Comparison of ENCODE assay signal across 8 cellular contexts in genomic region chr14:94026173-94026885, GRCh38. TPM values are rescaled to one million over a fixed set of nuclear protein-coding genes. Genes with fewer than 3 reads are reported as not detected.
A peak's percentile ranks its signal among the peaks of the same experiment; 100 is the strongest.
DNase-seq lines count a peak whose midpoint lies in the region; ATAC-seq and TF ChIP-seq lines count a peak whose summit lies in the region.

TSS of gene OTUB2 (plus strand) at chr14:94026340. CDS start at chr14:94026538, 198 bp downstream.

- H3K36me3 Mint-ChIP-seq in endothelial cell (ENCODE audit: low read depth, unreplicated experiment): no peaks in the 10 kb centered on the region

- H3K9me3 Mint-ChIP-seq in endothelial cell (ENCODE audit: unreplicated experiment): no peaks in the 10 kb centered on the region

- no peak within 1 kb of the TSS for H3K27ac ChIP-seq in mesodermal cell (ENCODE audit: low read depth, low read length, severe bottlenecking)

- H3K4me3 ChIP-seq in mesodermal cell (ENCODE audit: extremely low read depth, insufficient read depth, low read length, poor library complexity, severe bottlenecking): peak within 1 kb of the TSS; percentile 69

- peak within 1 kb of the TSS; percentile 86 for H3K4me3 Mint-ChIP-seq in endothelial cell (ENCODE audit: unreplicated experiment)

- no peaks in the 10 kb centered on the region for H3K36me3 ChIP-seq in mesodermal cell (ENCODE audit: control insufficient read depth, insufficient read depth, low read length)

- no peak within 1 kb of the TSS for H3K27ac Mint-ChIP-seq in endothelial cell (ENCODE audit: unreplicated experiment)

- H3K9me3 ChIP-seq in mesodermal cell (ENCODE audit: control insufficient read depth, low read length): no peaks in the 10 kb centered on the region

- TF ChIP-seq CTCF in endothelial cell (IDR thresholded peaks at IDR 0.05; ENCODE audit: unreplicated experiment): no peak

- 1 to 2% methylated on average over 21 to 56 of the region's 74 CpGs for WGBS in mesodermal cell (ENCODE audit: insufficient coverage in 2 of 2), 2 experiments

- H3K27me3 Mint-ChIP-seq in endothelial cell (ENCODE audit: unreplicated experiment): peaks cover 10% of the 10 kb centered on the region

- ATAC-seq in GM21423 (IDR thresholded peaks at IDR 0.05; ENCODE audit: unreplicated experiment): peak; percentile 99

- peaks cover 8% of the 10 kb centered on the region for H3K4me1 Mint-ChIP-seq in endothelial cell (ENCODE audit: unreplicated experiment)

- no peaks in the 10 kb centered on the region for H3K4me1 ChIP-seq in mesodermal cell (ENCODE audit: control insufficient read depth, insufficient read depth, low read length, poor library complexity, severe bottlenecking)

- DNase-seq in COLO668 (lab: John Stamatoyannopoulos, UW; ENCODE audit: unreplicated experiment) (peak; percentile 97), HUDEP-2 (lab: John Stamatoyannopoulos, UW; ENCODE audit: unreplicated experiment in 76 of 76) (peak in 75 of 76 experiments; percentile 24 to 97 (median 90)), NOMO-1 treated with dmso at 0.1 percent for 144 hours (lab: John Stamatoyannopoulos, UW; ENCODE audit: unreplicated experiment) (peak; percentile 93), endothelial cell (ENCODE audit: low spot score) (peak; percentile 96)
- peak; percentile 87 for DNase-seq in activated CD8-positive, alpha-beta memory T cell treated with anti-CD3 and anti-CD28 coated beads, Interleukin-2, amount 50 U/mL, for 24 hours (ENCODE audit: extremely low read depth)
- DNase-seq in stimulated activated CD8-positive, alpha-beta memory T cell treated with anti-CD3 and anti-CD28 coated beads, Interleukin-15, amount 100 ng/mL, for 1 hour (ENCODE audit: low read depth): peak; percentile 90

RNA-seq across cellular contexts. Expression of gene OTUB2, which starts in this region (rescaled TPM):
- total RNA-seq in endothelial cell (ENCODE audit: unreplicated experiment): 2.3 TPM
- polyA plus RNA-seq in mesodermal cell (2013, experiment 1 of 2): 2.7 TPM
- polyA plus RNA-seq in mesodermal cell (2013, experiment 2 of 2): 2.4 TPM
